In the genomic region with DNA sequence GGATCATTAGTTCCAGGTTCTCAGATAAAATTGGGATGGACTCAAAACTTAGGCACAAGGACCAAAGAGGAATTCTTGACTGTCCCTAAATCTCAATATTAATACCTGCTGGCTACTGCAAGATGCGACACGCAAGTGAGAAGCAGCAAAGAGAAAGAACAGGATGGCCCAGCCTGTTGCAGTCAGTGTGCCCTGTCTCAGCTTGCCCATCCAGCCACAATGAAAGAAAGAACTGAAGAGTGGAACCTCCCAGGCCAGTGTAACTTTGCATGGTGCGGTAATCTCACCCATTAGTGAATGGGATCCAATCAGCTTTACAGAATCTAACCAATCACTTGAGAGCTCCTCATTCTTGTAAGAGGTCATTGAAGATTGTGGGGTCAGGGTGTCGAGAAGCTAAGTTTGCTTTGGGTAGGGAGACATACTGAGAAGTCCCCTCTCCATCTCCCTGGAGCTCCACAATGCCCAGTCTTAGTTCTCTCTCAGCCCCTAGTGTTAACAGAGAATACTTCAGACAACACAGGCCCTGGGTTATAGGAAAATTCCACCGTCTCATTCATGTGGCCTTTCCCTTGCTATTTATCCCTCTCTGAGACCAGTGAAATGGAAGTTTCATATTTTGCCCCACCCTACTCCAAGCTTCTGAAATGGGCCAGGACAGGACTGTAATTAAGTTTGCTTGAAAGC, we compare ENCODE assay signal across 22 cellular contexts. TPM values are rescaled to one million over a fixed set of nuclear protein-coding genes. Genes with fewer than 3 reads are reported as not detected.
A peak's percentile ranks its signal among the peaks of the same experiment; 100 is the strongest.
DNase-seq lines count a peak whose midpoint lies in the region; ATAC-seq, FAIRE-seq and TF ChIP-seq lines count a peak whose summit lies in the region.
"Had no signal": no experiment of that assay in that cellular context is flagged by ENCODE, and none has a peak within 500 bp of the region (broad histone marks: within the 10 kb centered on the region; RNA-seq: fewer than 3 reads in every experiment).

No MANE protein-coding gene starts in this region.

- no peak overlapping the region for H3K14ac ChIP-seq in H1 (ENCODE audit: insufficient read length)

- H4K8ac ChIP-seq in H1 (ENCODE audit: extremely low read depth, insufficient read depth, low read length) = no peak overlapping the region

- H3K4ac ChIP-seq in H1 (replicated peaks; ENCODE audit: insufficient read length, low read depth, low read length) = no peak overlapping the region

- H3K27me3 ChIP-seq in OCI-LY1 (ENCODE audit: insufficient read depth, low read length) = no peaks in the 10 kb centered on the region
- H3K27me3 ChIP-seq in H1 (replicated peaks in 1 of 4; ENCODE audit: control insufficient read depth in 3 of 4, extremely low read depth in 1 of 4, insufficient read depth in 3 of 4, low read length in 3 of 4) = no peaks in the 10 kb centered on the region
- no peaks in the 10 kb centered on the region for H3K27me3 ChIP-seq in parathyroid adenoma (ENCODE audit: control insufficient read depth, insufficient read depth, low read length)
- H3K27me3 ChIP-seq: BLaER1, body of pancreas, heart right ventricle, upper lobe of left lung had no signal

- no peak for TF ChIP-seq EP300 in H1 (IDR thresholded peaks at IDR 0.05; ENCODE audit: borderline replicate concordance in 1 of 2, low read depth in 2 of 2, low read length in 2 of 2)

- no peaks in the 10 kb centered on the region for H3K27me3 Mint-ChIP-seq in activated T-cell treated with anti-CD3 and anti-CD28 coated beads, Interleukin-2, amount 50 U/mL, for 4 hours (ENCODE audit: low read depth)
- H3K27me3 Mint-ChIP-seq: activated CD4-positive, alpha-beta T cell treated with anti-CD3 and anti-CD28 coated beads, Interleukin-2, amount 10 ng/mL, durations not matched to agents 7 days and 5 days had no signal

- H3K23ac ChIP-seq in H1 (ENCODE audit: insufficient read length) = no peak overlapping the region

- 96% methylated on average over 5 of the region's 5 CpGs; no CpG with 5 or more reads in 1 of the 2 experiments for WGBS in H1 (ENCODE audit: extremely low coverage in 1 of 2, insufficient coverage in 1 of 2, insufficient read length in 1 of 2, insufficient replicate concordance in 2 of 2, low coverage in 1 of 2, low lambda C conversion rate in 2 of 2, missing lambda C conversion rate in 1 of 2), 2 experiments

- H3K9me3 ChIP-seq in OCI-LY1 (ENCODE audit: low read length) = no peaks in the 10 kb centered on the region
- H3K9me3 ChIP-seq in H1 (ENCODE audit: insufficient read depth in 2 of 2, low read depth in 1 of 2, low read length in 1 of 2) = no peaks in the 10 kb centered on the region
- H3K9me3 ChIP-seq in parathyroid adenoma (ENCODE audit: control insufficient read depth, low read length) = no peaks in the 10 kb centered on the region
- H3K9me3 ChIP-seq: BLaER1, body of pancreas, heart right ventricle, upper lobe of left lung had no signal

- peak overlapping the region; percentile 54; the same call in 1 of the 2 replicates for H2BK12ac ChIP-seq in H1 (ENCODE audit: low read depth, low read length)

- no peak overlapping the region for H3K9ac ChIP-seq in OCI-LY1 (ENCODE audit: low read length)
- no peak overlapping the region for H3K9ac ChIP-seq in H1 (replicated peaks in 1 of 4; ENCODE audit: extremely low read depth in 1 of 4, low read depth in 3 of 4, low read length in 3 of 4)
- H3K9ac ChIP-seq in parathyroid adenoma = no peak overlapping the region
- H3K9ac ChIP-seq: BLaER1 had no signal

- H3K18ac ChIP-seq in H1 (ENCODE audit: extremely low read depth, low read length) = no peak overlapping the region

- no peak for DNase-seq in GM12892 (ENCODE audit: insufficient read length)
- no peak for DNase-seq in H1 (ENCODE audit: low read depth in 1 of 2, low spot score in 2 of 2)
- DNase-seq in activated T-cell treated with anti-CD3 and anti-CD28 coated beads, Interleukin-2, amount 50 U/mL, for 4 hours = no peak
- no peak for DNase-seq in effector CD8-positive, alpha-beta T cell (lab: John Stamatoyannopoulos, UW)
- no peak for DNase-seq in central memory CD4-positive, alpha-beta T cell
- DNase-seq: activated CD4-positive, alpha-beta T cell treated with anti-CD3 and anti-CD28 coated beads, Interleukin-2, amount 10 ng/mL, durations not matched to agents 7 days and 5 days; activated naive CD4-positive, alpha-beta T cell treated with Interleukin-2 at 50 U/mL for 16 hours; body of pancreas; DMS79; GDM1; heart right ventricle; NCI-H2081; NCI-H774; nephron progenitor cell; stimulated activated CD4-positive, alpha-beta T cell treated with anti-CD3 and anti-CD28 coated beads, Interleukin-4, amount 100 ng/mL, for 1 hour; upper lobe of left lung had no signal

- H3K4me2 ChIP-seq in OCI-LY1 (ENCODE audit: low read length) (no peak overlapping the region), H1 (ENCODE audit: insufficient read depth in 1 of 2, low read depth in 2 of 2, low read length in 2 of 2) (no peak overlapping the region), parathyroid adenoma (ENCODE audit: low read length) (no peak overlapping the region)
- H3K4me2 ChIP-seq: BLaER1 had no signal

- no peaks in the 10 kb centered on the region for H3K79me2 ChIP-seq in OCI-LY1 (ENCODE audit: insufficient read depth, low read length)
- H3K79me2 ChIP-seq in H1 (ENCODE audit: control insufficient read depth in 1 of 2, insufficient read depth in 2 of 2, low read length in 2 of 2) = no peaks in the 10 kb centered on the region
- H3K79me2 ChIP-seq in parathyroid adenoma = no peaks in the 10 kb centered on the region

- H3K36me3 Mint-ChIP-seq in activated T-cell treated with anti-CD3 and anti-CD28 coated beads, Interleukin-2, amount 50 U/mL, for 4 hours (ENCODE audit: insufficient read depth) = no peaks in the 10 kb centered on the region

- FAIRE-seq in GM12892 (lab: Jason Lieb, UNC) (peak; percentile 27), H1 (lab: Jason Lieb, UNC) (no peak)

- peaks cover 56% of the 10 kb centered on the region for H3K4me1 Mint-ChIP-seq in activated T-cell treated with anti-CD3 and anti-CD28 coated beads, Interleukin-2, amount 50 U/mL, for 4 hours (ENCODE audit: low read depth)

- no peak overlapping the region for H2BK5ac ChIP-seq in H1 (ENCODE audit: low read depth, low read length)

- no peaks in the 10 kb centered on the region for H3K9me2 ChIP-seq in OCI-LY1 (ENCODE audit: low read depth, low read length)

- no peak overlapping the region for H2AFZ ChIP-seq in OCI-LY1 (ENCODE audit: low read length)
- H2AFZ ChIP-seq in H1 (ENCODE audit: low read length) = peak overlapping the region; percentile 80
- H2AFZ ChIP-seq in parathyroid adenoma = peak overlapping the region; percentile 25

- H3F3A ChIP-seq in OCI-LY1 (ENCODE audit: insufficient read depth, low read length) = no peaks in the 10 kb centered on the region

- no peaks in the 10 kb centered on the region for H3K79me1 ChIP-seq in H1 (ENCODE audit: low read depth, low read length)

- H4K91ac ChIP-seq in H1 (replicated peaks; ENCODE audit: insufficient read length, low read length) = no peak overlapping the region

- POLR2A ChIA-PET in H1 (lab: Charles Lee; ENCODE audit: partially characterized antibody) = no interaction called here

- no peak overlapping the region for H3K4me3 Mint-ChIP-seq in activated T-cell treated with anti-CD3 and anti-CD28 coated beads, Interleukin-2, amount 50 U/mL, for 4 hours
- H3K4me3 Mint-ChIP-seq: activated CD4-positive, alpha-beta T cell treated with anti-CD3 and anti-CD28 coated beads, Interleukin-2, amount 10 ng/mL, durations not matched to agents 7 days and 5 days; nephron progenitor cell had no signal

- no peak for ATAC-seq in activated T-cell treated with anti-CD3 and anti-CD28 coated beads, Interleukin-2, amount 50 U/mL, for 4 hours
- no peak for ATAC-seq in activated CD4-positive, CD25-positive, alpha-beta regulatory T cell treated with anti-CD3 and anti-CD28 coated beads, Interleukin-2, amount 50 U/mL, for 24 hours
- ATAC-seq: body of pancreas, heart right ventricle had no signal

- H3K56ac ChIP-seq in H1 (replicated peaks; ENCODE audit: insufficient read length, low read depth, low read length) = no peak overlapping the region

- no peaks in the 10 kb centered on the region for H4K20me1 ChIP-seq in OCI-LY1 (ENCODE audit: insufficient read depth, low read length)
- H4K20me1 ChIP-seq in H1 (replicated peaks in 1 of 2; ENCODE audit: control insufficient read depth in 1 of 2, insufficient read depth in 2 of 2, low read length in 2 of 2) = no peaks in the 10 kb centered on the region
- H4K20me1 ChIP-seq: BLaER1 had no signal

- CTCF ChIA-PET in H1 (lab: Charles Lee; ENCODE audit: partially characterized antibody) = interaction anchor here (0.5 to 1.3 kb wide), 4 partner anchors 9 to 22 kb away, joined by 3 read pairs; no protein-coding TSS in a partner anchor

- no peak overlapping the region for H2BK20ac ChIP-seq in H1 (ENCODE audit: low read length)

- TF ChIP-seq CTCF in OCI-LY1 (IDR thresholded peaks at IDR 0.05; ENCODE audit: low read length) (peak; percentile 5; the same call in 1 of the 2 replicates), H1 (IDR thresholded peaks at IDR 0.05; ENCODE audit: control extremely low read depth in 1 of 3, insufficient read depth in 1 of 3, low read depth in 1 of 3, low read length in 3 of 3) (peak in 1 of 3 experiments; percentile 15; a peak in 1 of 4 replicates), parathyroid adenoma (IDR thresholded peaks at IDR 0.05) (no peak)

- H2BK15ac ChIP-seq in H1 (ENCODE audit: low read length) = no peak overlapping the region

- H3K4me1 ChIP-seq in OCI-LY1 (ENCODE audit: insufficient read depth, low read length, severe bottlenecking) (peaks cover 20% of the 10 kb centered on the region), H1 (replicated peaks in 1 of 4; ENCODE audit: control insufficient read depth in 3 of 4, insufficient read depth in 4 of 4, low read length in 3 of 4) (peaks cover 0 to 10% (median 7%) of the 10 kb centered on the region in 4 experiments; a peak in 3 of 7 replicates), parathyroid adenoma (peaks cover 4% of the 10 kb centered on the region)
- H3K4me1 ChIP-seq: body of pancreas had no signal

- H3K27ac ChIP-seq in OCI-LY1 (ENCODE audit: low read depth, low read length, poor library complexity, severe bottlenecking) (no peak overlapping the region), H1 (ENCODE audit: low read depth, low read length) (no peak overlapping the region), parathyroid adenoma (no peak overlapping the region)
- H3K27ac ChIP-seq: BLaER1, body of pancreas, heart right ventricle, upper lobe of left lung had no signal

- H3K23me2 ChIP-seq in H1 (ENCODE audit: low read depth, low read length) = no peaks in the 10 kb centered on the region

- H2AK5ac ChIP-seq in H1 (ENCODE audit: low read depth, low read length) = no peak overlapping the region

- H3K4me3 ChIP-seq in OCI-LY1 (ENCODE audit: low read depth, low read length, poor library complexity, severe bottlenecking) = no peak overlapping the region
- H3K4me3 ChIP-seq in H1 (ENCODE audit: extremely low read depth in 1 of 4, insufficient read depth in 2 of 4, low read depth in 3 of 4, low read length in 4 of 4) = no peak overlapping the region
- H3K4me3 ChIP-seq in parathyroid adenoma (ENCODE audit: low read depth, low read length) = no peak overlapping the region
- H3K4me3 ChIP-seq: BLaER1, body of pancreas, heart right ventricle, lung, upper lobe of left lung had no signal

- no peaks in the 10 kb centered on the region for H3K9me3 Mint-ChIP-seq in activated T-cell treated with anti-CD3 and anti-CD28 coated beads, Interleukin-2, amount 50 U/mL, for 4 hours
- H3K9me3 Mint-ChIP-seq: activated CD4-positive, alpha-beta T cell treated with anti-CD3 and anti-CD28 coated beads, Interleukin-2, amount 10 ng/mL, durations not matched to agents 7 days and 5 days; nephron progenitor cell; T-helper 2 cell treated with Interferon-gamma antibody and Interleukin-4, amounts not matched to agents 5 μg/mL and 100 μg/mL, for 36 hours had no signal

- peak in 1 of 2 experiments; percentile 4; a peak in 1 of 4 replicates for TF ChIP-seq RAD21 in H1 (IDR thresholded peaks at IDR 0.05 in 1 of 2, conservative IDR thresholded peaks at IDR 0.05 in 1 of 2; ENCODE audit: low read depth in 2 of 2, low read length in 2 of 2)

- H3K36me3 ChIP-seq in OCI-LY1 (ENCODE audit: insufficient read depth, low read length) (no peaks in the 10 kb centered on the region), H1 (ENCODE audit: control insufficient read depth in 2 of 4, insufficient read depth in 4 of 4, low read length in 3 of 4) (no peaks in the 10 kb centered on the region), parathyroid adenoma (ENCODE audit: control insufficient read depth, insufficient read depth, low read length) (no peaks in the 10 kb centered on the region)
- H3K36me3 ChIP-seq: BLaER1, heart right ventricle, upper lobe of left lung had no signal

- no peak for TF ChIP-seq POLR2A in GM12892 (IDR thresholded peaks at IDR 0.05; ENCODE audit: low read depth, low read length)
- no peak for TF ChIP-seq POLR2A in H1 (IDR thresholded peaks at IDR 0.05; ENCODE audit: control extremely low read depth in 1 of 2, low read depth in 2 of 2, low read length in 2 of 2)

- no peak overlapping the region for H2BK120ac ChIP-seq in H1 (replicated peaks; ENCODE audit: low read depth, low read length)

- no peak overlapping the region for H4K5ac ChIP-seq in H1 (ENCODE audit: insufficient read length, low read depth, low read length)

RNA-seq across cellular contexts. Expression of a gene that starts 3.2 kb away (rescaled TPM):
- polyA plus RNA-seq in GM12892 (2012; ENCODE audit: missing spikeins) = 19.0 TPM
- total RNA-seq in H1 (2021; fragmentation: NEBNext Ultra II Directional; extraction: Animal tissue kit (Norgen Biotek cat#: 25700)) = 1.1 and 1.5 TPM in 2 replicates
- polyA plus RNA-seq in H1 (2011; rRNA removed) = 0.36 and 0.48 TPM in 2 replicates
- polyA plus RNA-seq in H1 (2011; cell fraction: cytosol; rRNA removed) = 0.50 TPM
- polyA plus RNA-seq in H1 (2011; cell fraction: nucleus; rRNA removed) = 1.4 TPM
- polyA plus RNA-seq in H1 (2012, experiment 1 of 2) = 0.43 to 1.1 TPM (median 0.51 TPM) in 4 replicates
- polyA plus RNA-seq in H1 (2012, experiment 2 of 2) = 0.05 TPM
- polyA plus RNA-seq in H1 (2013, experiment 1 of 2) = 1.7 TPM
- polyA plus RNA-seq in H1 (2013, experiment 2 of 2) = 1.5 TPM
- 2.8 and 3.6 TPM in 2 replicates for polyA minus RNA-seq in H1 (2011; rRNA and poly(A)+ RNA removed)
- 0.51 TPM for polyA minus RNA-seq in H1 (2011; cell fraction: cytosol; rRNA and poly(A)+ RNA removed)
- polyA minus RNA-seq in H1 (2011; cell fraction: nucleus; rRNA and poly(A)+ RNA removed) = 5.3 TPM
- total RNA-seq in activated T-cell treated with anti-CD3 and anti-CD28 coated beads, Interleukin-2, amount 50 U/mL, for 4 hours = under 1 TPM; 0.56 to 0.98 (median 0.87) TPM
